9 cellular contexts compared by ENCODE assay signal in the genomic region with DNA sequence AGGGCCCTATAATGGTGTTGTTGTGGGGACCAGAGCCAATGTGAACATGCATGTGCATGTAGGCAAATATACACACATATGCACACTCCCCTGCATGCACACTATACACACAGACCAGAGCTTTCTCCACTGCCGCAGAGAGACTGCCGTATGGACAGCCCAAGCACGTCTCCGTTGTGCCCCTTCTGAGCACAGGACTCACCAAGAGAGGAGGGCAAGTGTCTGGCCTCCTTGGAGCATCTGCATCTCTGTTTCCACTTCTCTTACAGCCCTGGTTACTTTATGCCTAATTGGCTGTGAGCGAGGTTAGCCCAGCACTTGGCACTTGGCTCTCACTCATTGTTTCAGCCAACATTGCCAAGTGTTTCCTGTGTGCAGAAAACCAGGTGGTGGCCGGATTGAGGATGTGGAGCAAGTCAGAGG. TPM values are rescaled to one million over a fixed set of nuclear protein-coding genes. Genes with fewer than 3 reads are reported as not detected.
DNase-seq lines count a peak whose midpoint lies in the region; ATAC-seq and TF ChIP-seq lines count a peak whose summit lies in the region.
"Had no signal": no experiment of that assay in that cellular context is flagged by ENCODE, and none has a peak within 500 bp of the region (broad histone marks: within the 10 kb centered on the region; RNA-seq: fewer than 3 reads in every experiment).

No MANE protein-coding gene starts in this region.

- H3K4me1 Mint-ChIP-seq in activated CD4-positive, alpha-beta T cell treated with anti-CD3 and anti-CD28 coated beads, Interleukin-2, amount 10 ng/mL, durations not matched to agents 7 days and 5 days: peaks cover 77% of the 10 kb centered on the region
- H3K4me1 Mint-ChIP-seq in activated B cell treated with CpG ODN at 0.5 μM for 24 hours: peaks cover 77% of the 10 kb centered on the region
- peaks cover 80% of the 10 kb centered on the region for H3K4me1 Mint-ChIP-seq in stimulated activated memory B cell treated with anti-CD40 and anti-IgM and Interleukin-4, amounts not matched to agents 10 μg/mL and 1 μg/mL and 100 μg/mL, for 72 hours
- no peaks in the 10 kb centered on the region for H3K4me1 Mint-ChIP-seq in WTC11

- CTCF ChIA-PET in activated CD4-positive, alpha-beta T cell treated with anti-CD3 and anti-CD28 coated beads, Interleukin-2, amount 10 ng/mL, durations not matched to agents 7 days and 5 days (lab: Charles Lee): interaction anchor here (0.8 to 2.5 kb wide), 3 partner anchors 13 to 32 kb away, joined by 3 to 13 read pairs (median 6); no protein-coding TSS in a partner anchor
- CTCF ChIA-PET in activated B cell treated with CpG ODN at 0.5 μM for 24 hours (lab: Charles Lee) (interaction anchor here (1.0 to 2.5 kb wide), 3 partner anchors 10 to 39 kb away, joined by 3 to 12 read pairs (median 4); no protein-coding TSS in a partner anchor), WTC11 (lab: Charles Lee) (interaction anchor here (0.6 kb wide), 2 partner anchors 10 to 392 kb away, joined by 3 to 6 read pairs; no protein-coding TSS in a partner anchor)

- H3K27me3 Mint-ChIP-seq in activated CD4-positive, alpha-beta T cell treated with anti-CD3 and anti-CD28 coated beads, Interleukin-2, amount 10 ng/mL, durations not matched to agents 7 days and 5 days: no peaks in the 10 kb centered on the region
- H3K27me3 Mint-ChIP-seq in activated B cell treated with CpG ODN at 0.5 μM for 24 hours (no peaks in the 10 kb centered on the region), WTC11 (ENCODE audit: low read depth) (no peaks in the 10 kb centered on the region; the same call in 1 of the 2 replicates)
- no peaks in the 10 kb centered on the region for H3K27me3 Mint-ChIP-seq in stimulated activated memory B cell treated with anti-CD40 and anti-IgM and Interleukin-4, amounts not matched to agents 10 μg/mL and 1 μg/mL and 100 μg/mL, for 72 hours

- POLR2A ChIA-PET in activated CD4-positive, alpha-beta T cell treated with anti-CD3 and anti-CD28 coated beads, Interleukin-2, amount 10 ng/mL, durations not matched to agents 7 days and 5 days (lab: Charles Lee): no interaction called here
- POLR2A ChIA-PET in activated B cell treated with CpG ODN at 0.5 μM for 24 hours (lab: Charles Lee) (interaction anchor here (0.6 to 0.8 kb wide), 4 partner anchors 9 to 311 kb away, joined by 3 to 7 read pairs (median 3); no protein-coding TSS in a partner anchor), WTC11 (lab: Charles Lee) (no interaction called here)

- peak overlapping the region; percentile 49 for H3K4me3 Mint-ChIP-seq in activated CD4-positive, alpha-beta T cell treated with anti-CD3 and anti-CD28 coated beads, Interleukin-2, amount 10 ng/mL, durations not matched to agents 7 days and 5 days
- peak overlapping the region; percentile 8 for H3K4me3 Mint-ChIP-seq in activated B cell treated with CpG ODN at 0.5 μM for 24 hours
- H3K4me3 Mint-ChIP-seq in stimulated activated memory B cell treated with anti-CD40 and anti-IgM and Interleukin-4, amounts not matched to agents 10 μg/mL and 1 μg/mL and 100 μg/mL, for 72 hours: peak overlapping the region; percentile 25
- H3K4me3 Mint-ChIP-seq in WTC11: no peak overlapping the region

- intact Hi-C loops in activated B cell treated with CpG ODN at 0.5 μM for 24 hours (cut with micrococcal nuclease): loop anchor here (1.0 to 5.0 kb wide), 7 partner anchors 31 to 948 kb away; a partner anchor contains a TSS

- H3K36me3 Mint-ChIP-seq in activated CD4-positive, alpha-beta T cell treated with anti-CD3 and anti-CD28 coated beads, Interleukin-2, amount 10 ng/mL, durations not matched to agents 7 days and 5 days (ENCODE audit: low read depth): peaks cover 18% of the 10 kb centered on the region
- no peaks in the 10 kb centered on the region for H3K36me3 Mint-ChIP-seq in activated B cell treated with CpG ODN at 0.5 μM for 24 hours (ENCODE audit: low read depth)
- no peaks in the 10 kb centered on the region for H3K36me3 Mint-ChIP-seq in stimulated activated memory B cell treated with anti-CD40 and anti-IgM and Interleukin-4, amounts not matched to agents 10 μg/mL and 1 μg/mL and 100 μg/mL, for 72 hours
- no peaks in the 10 kb centered on the region for H3K36me3 Mint-ChIP-seq in WTC11

- TF ChIP-seq CTCF in activated B cell treated with CpG ODN at 0.5 μM for 24 hours (IDR thresholded peaks at IDR 0.05) (no peak), WTC11 (IDR thresholded peaks at IDR 0.05) (no peak)

- ATAC-seq in HG02973 (IDR thresholded peaks at IDR 0.05; ENCODE audit: unreplicated experiment) (peak; percentile 6), activated B cell treated with CpG ODN at 0.5 μM for 24 hours (ENCODE audit: low read depth) (peak; percentile 14), WTC11 (no peak)
- ATAC-seq in stimulated activated memory B cell treated with anti-CD40 and anti-IgM and Interleukin-4, amounts not matched to agents 10 μg/mL and 1 μg/mL and 100 μg/mL, for 72 hours: peak; percentile 0

- peaks cover 5% of the 10 kb centered on the region for H3K9me3 Mint-ChIP-seq in activated CD4-positive, alpha-beta T cell treated with anti-CD3 and anti-CD28 coated beads, Interleukin-2, amount 10 ng/mL, durations not matched to agents 7 days and 5 days
- H3K9me3 Mint-ChIP-seq in activated B cell treated with CpG ODN at 0.5 μM for 24 hours (no peaks in the 10 kb centered on the region), WTC11 (no peaks in the 10 kb centered on the region)
- H3K9me3 Mint-ChIP-seq in stimulated activated memory B cell treated with anti-CD40 and anti-IgM and Interleukin-4, amounts not matched to agents 10 μg/mL and 1 μg/mL and 100 μg/mL, for 72 hours: no peaks in the 10 kb centered on the region

- peak; percentile 33 for DNase-seq in activated CD4-positive, alpha-beta T cell treated with anti-CD3 and anti-CD28 coated beads, Interleukin-2, amount 10 ng/mL, durations not matched to agents 7 days and 5 days
- no peak for DNase-seq in activated CD4-positive, alpha-beta T cell treated with anti-CD3 and anti-CD28 coated beads for 1 hour
- DNase-seq in activated B cell treated with CpG ODN at 0.5 μM for 24 hours: no peak
- no peak for DNase-seq in WTC11 (ENCODE audit: low spot score)
- no peak for DNase-seq in medulla oblongata (ENCODE audit: extremely low spot score)
- DNase-seq in CD1c-positive myeloid dendritic cell (ENCODE audit: extremely low spot score): no peak

- peak overlapping the region; percentile 96 for H3K27ac Mint-ChIP-seq in activated CD4-positive, alpha-beta T cell treated with anti-CD3 and anti-CD28 coated beads, Interleukin-2, amount 10 ng/mL, durations not matched to agents 7 days and 5 days
- H3K27ac Mint-ChIP-seq in activated B cell treated with CpG ODN at 0.5 μM for 24 hours (peak overlapping the region; percentile 84), WTC11 (no peak overlapping the region)
- H3K27ac Mint-ChIP-seq in stimulated activated memory B cell treated with anti-CD40 and anti-IgM and Interleukin-4, amounts not matched to agents 10 μg/mL and 1 μg/mL and 100 μg/mL, for 72 hours: peak overlapping the region; percentile 95

TF ChIP-seq in WTC11, 78 proteins besides CTCF, POLR2A, EP300 and RAD21:
- TF ChIP-seq ATF1 (CRISPR knock-in tag; IDR thresholded peaks at IDR 0.05) (no peak), CREM (CRISPR knock-in tag; IDR thresholded peaks at IDR 0.05) (no peak), GTF2I (CRISPR knock-in tag; conservative IDR thresholded peaks at IDR 0.05) (no peak), ZNF232 (CRISPR knock-in tag; IDR thresholded peaks at IDR 0.05) (no peak), KAT7 (CRISPR knock-in tag; IDR thresholded peaks at IDR 0.05; ENCODE audit: borderline replicate concordance) (no peak), ZNF423 (CRISPR knock-in tag; IDR thresholded peaks at IDR 0.05) (no peak), RORB (CRISPR knock-in tag; IDR thresholded peaks at IDR 0.05) (no peak)
- TF ChIP-seq, protein P1, sequence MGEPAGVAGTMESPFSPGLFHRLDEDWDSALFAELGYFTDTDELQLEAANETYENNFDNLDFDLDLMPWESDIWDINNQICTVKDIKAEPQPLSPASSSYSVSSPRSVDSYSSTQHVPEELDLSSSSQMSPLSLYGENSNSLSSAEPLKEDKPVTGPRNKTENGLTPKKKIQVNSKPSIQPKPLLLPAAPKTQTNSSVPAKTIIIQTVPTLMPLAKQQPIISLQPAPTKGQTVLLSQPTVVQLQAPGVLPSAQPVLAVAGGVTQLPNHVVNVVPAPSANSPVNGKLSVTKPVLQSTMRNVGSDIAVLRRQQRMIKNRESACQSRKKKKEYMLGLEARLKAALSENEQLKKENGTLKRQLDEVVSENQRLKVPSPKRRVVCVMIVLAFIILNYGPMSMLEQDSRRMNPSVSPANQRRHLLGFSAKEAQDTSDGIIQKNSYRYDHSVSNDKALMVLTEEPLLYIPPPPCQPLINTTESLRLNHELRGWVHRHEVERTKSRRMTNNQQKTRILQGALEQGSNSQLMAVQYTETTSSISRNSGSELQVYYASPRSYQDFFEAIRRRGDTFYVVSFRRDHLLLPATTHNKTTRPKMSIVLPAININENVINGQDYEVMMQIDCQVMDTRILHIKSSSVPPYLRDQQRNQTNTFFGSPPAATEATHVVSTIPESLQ (CRISPR knock-in tag; IDR thresholded peaks at IDR 0.05): no peak

RNA-seq across cellular contexts. Expression of a gene that starts 30.4 kb away (rescaled TPM):
- total RNA-seq in activated CD4-positive, alpha-beta T cell treated with anti-CD3 and anti-CD28 coated beads, Interleukin-2, amount 10 ng/mL, durations not matched to agents 7 days and 5 days: 1 to 10 TPM; 2.9 to 4.7 TPM
- 0.29 TPM in 1 of 2 replicates, not detected in the other for total RNA-seq in activated B cell treated with CpG ODN at 0.5 μM for 24 hours
- total RNA-seq in WTC11 (2021): 0.25 TPM in 1 of 3 replicates, not detected in the others
- total RNA-seq: urinary bladder had no signal

RNA-seq across cellular contexts. Expression of a gene that starts 43.5 kb away (rescaled TPM):
- total RNA-seq in activated CD4-positive, alpha-beta T cell treated with anti-CD3 and anti-CD28 coated beads, Interleukin-2, amount 10 ng/mL, durations not matched to agents 7 days and 5 days: under 1 TPM; 0.20 to 0.40 TPM
- total RNA-seq in activated B cell treated with CpG ODN at 0.5 μM for 24 hours: not detected in 2 replicates
- not detected in 3 replicates for total RNA-seq in WTC11 (2021)
- total RNA-seq: urinary bladder had no signal
